ENCODE assay signal across 2 cellular contexts in the genomic region with DNA sequence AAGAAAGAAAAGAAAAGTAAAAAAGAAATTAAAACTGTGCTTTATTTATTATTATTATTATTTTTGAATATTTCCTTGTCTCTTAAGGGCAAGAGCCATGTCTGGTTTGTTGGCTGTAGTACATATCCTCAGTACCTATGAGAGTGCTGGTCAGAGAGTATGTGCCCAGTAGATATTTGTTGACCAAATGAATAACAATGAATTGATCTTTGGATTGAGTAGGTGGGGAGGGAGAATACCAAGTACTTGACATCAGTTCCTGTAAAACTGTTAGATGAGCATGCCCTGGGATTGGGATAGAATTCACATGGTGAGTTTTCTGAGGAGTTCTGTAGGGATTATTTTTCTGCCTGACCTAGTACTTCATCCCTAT.
TF ChIP-seq lines count a peak whose summit lies in the region.

No MANE protein-coding gene starts in this region.

TF ChIP-seq in IMR-90, 13 proteins besides CTCF, POLR2A, EP300 and RAD21:
- TF ChIP-seq RCOR1 (IDR thresholded peaks at IDR 0.05; ENCODE audit: insufficient replicate concordance, low read length) (no peak), SMC3 (IDR thresholded peaks at IDR 0.05; ENCODE audit: low read depth, low read length) (no peak), FOS (IDR thresholded peaks at IDR 0.05; ENCODE audit: low read depth, low read length) (no peak), CEBPB (IDR thresholded peaks at IDR 0.05; ENCODE audit: low read depth, low read length) (no peak), NFE2L2 (IDR thresholded peaks at IDR 0.05; ENCODE audit: low read depth, low read length) (no peak), MAZ (IDR thresholded peaks at IDR 0.05; ENCODE audit: borderline replicate concordance, low read depth, low read length) (no peak), CHD1 (IDR thresholded peaks at IDR 0.05; ENCODE audit: low read depth, low read length) (no peak), MAFK (IDR thresholded peaks at IDR 0.05; ENCODE audit: low read depth, low read length) (no peak), BHLHE40 (IDR thresholded peaks at IDR 0.05; ENCODE audit: low read depth, low read length) (no peak), MXI1 (IDR thresholded peaks at IDR 0.05; ENCODE audit: borderline replicate concordance, low read depth, low read length) (no peak), RFX5 (IDR thresholded peaks at IDR 0.05; ENCODE audit: low read depth, low read length) (no peak)
- TF ChIP-seq, protein P1, sequence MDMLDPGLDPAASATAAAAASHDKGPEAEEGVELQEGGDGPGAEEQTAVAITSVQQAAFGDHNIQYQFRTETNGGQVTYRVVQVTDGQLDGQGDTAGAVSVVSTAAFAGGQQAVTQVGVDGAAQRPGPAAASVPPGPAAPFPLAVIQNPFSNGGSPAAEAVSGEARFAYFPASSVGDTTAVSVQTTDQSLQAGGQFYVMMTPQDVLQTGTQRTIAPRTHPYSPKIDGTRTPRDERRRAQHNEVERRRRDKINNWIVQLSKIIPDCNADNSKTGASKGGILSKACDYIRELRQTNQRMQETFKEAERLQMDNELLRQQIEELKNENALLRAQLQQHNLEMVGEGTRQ (IDR thresholded peaks at IDR 0.05; ENCODE audit: low read depth, low read length) = no peak
- TF ChIP-seq, protein P2, sequence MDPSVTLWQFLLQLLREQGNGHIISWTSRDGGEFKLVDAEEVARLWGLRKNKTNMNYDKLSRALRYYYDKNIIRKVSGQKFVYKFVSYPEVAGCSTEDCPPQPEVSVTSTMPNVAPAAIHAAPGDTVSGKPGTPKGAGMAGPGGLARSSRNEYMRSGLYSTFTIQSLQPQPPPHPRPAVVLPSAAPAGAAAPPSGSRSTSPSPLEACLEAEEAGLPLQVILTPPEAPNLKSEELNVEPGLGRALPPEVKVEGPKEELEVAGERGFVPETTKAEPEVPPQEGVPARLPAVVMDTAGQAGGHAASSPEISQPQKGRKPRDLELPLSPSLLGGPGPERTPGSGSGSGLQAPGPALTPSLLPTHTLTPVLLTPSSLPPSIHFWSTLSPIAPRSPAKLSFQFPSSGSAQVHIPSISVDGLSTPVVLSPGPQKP (IDR thresholded peaks at IDR 0.05; ENCODE audit: borderline replicate concordance, low read depth, low read length) = no peak

TF ChIP-seq in K562, 482 proteins besides CTCF, POLR2A, EP300 and RAD21:
- no peak for TF ChIP-seq MEF2A (IDR thresholded peaks at IDR 0.05; ENCODE audit: control insufficient read depth, low read depth, low read length)
- TF ChIP-seq, protein P3, sequence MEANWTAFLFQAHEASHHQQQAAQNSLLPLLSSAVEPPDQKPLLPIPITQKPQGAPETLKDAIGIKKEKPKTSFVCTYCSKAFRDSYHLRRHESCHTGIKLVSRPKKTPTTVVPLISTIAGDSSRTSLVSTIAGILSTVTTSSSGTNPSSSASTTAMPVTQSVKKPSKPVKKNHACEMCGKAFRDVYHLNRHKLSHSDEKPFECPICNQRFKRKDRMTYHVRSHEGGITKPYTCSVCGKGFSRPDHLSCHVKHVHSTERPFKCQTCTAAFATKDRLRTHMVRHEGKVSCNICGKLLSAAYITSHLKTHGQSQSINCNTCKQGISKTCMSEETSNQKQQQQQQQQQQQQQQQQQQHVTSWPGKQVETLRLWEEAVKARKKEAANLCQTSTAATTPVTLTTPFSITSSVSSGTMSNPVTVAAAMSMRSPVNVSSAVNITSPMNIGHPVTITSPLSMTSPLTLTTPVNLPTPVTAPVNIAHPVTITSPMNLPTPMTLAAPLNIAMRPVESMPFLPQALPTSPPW (CRISPR knock-in tag; IDR thresholded peaks at IDR 0.05) = no peak
- TF ChIP-seq ZNF668 (CRISPR knock-in tag; IDR thresholded peaks at IDR 0.05) = 0 out of 2 replicates have a peak, but pooled peaks have one; percentile 15
- TF ChIP-seq, protein P4, sequence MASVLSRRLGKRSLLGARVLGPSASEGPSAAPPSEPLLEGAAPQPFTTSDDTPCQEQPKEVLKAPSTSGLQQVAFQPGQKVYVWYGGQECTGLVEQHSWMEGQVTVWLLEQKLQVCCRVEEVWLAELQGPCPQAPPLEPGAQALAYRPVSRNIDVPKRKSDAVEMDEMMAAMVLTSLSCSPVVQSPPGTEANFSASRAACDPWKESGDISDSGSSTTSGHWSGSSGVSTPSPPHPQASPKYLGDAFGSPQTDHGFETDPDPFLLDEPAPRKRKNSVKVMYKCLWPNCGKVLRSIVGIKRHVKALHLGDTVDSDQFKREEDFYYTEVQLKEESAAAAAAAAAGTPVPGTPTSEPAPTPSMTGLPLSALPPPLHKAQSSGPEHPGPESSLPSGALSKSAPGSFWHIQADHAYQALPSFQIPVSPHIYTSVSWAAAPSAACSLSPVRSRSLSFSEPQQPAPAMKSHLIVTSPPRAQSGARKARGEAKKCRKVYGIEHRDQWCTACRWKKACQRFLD (CRISPR knock-in tag; IDR thresholded peaks at IDR 0.05) = 0 out of 2 replicates have a peak, but pooled peaks have one; percentile 22
